24 cellular contexts compared by ENCODE assay signal in the genomic region with DNA sequence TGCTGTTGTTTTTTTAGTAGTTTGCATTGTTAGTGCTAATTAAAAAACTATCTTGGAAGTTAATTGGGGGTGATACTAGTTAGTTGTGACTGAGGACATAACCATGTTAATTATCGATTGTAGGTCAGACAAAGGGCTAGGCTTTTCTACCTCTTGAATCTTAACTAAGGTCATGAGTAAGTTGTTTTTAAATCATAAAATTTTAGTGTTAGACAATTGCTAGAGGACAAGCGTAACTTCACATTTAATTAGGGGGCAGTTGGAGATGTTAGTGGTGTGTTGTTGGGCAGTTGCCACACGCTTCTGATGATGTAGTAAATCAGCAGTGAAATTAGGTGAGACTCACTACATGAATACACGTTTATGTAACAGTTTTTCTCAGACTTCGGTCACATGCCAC.
DNase-seq lines count a peak whose midpoint lies in the region; ATAC-seq and TF ChIP-seq lines count a peak whose summit lies in the region.
"Had no signal": no experiment of that assay in that cellular context is flagged by ENCODE, and none has a peak within 500 bp of the region (broad histone marks: within the 10 kb centered on the region; RNA-seq: fewer than 3 reads in every experiment).

No MANE protein-coding gene starts in this region.

- intact Hi-C loops in mucosa of descending colon (cut with DNase I, micrococcal nuclease): no loop called here

- POLR2A ChIA-PET in HEK293 (lab: Yijun Ruan, JAX): no interaction called here

- peak; percentile 42 for ATAC-seq in mucosa of descending colon
- no peak for ATAC-seq in activated T-cell treated with anti-CD3 and anti-CD28 coated beads, Interleukin-2, amount 50 U/mL, for 4 hours
- ATAC-seq: PC-3, Right ventricle myocardium inferior, SK-N-SH treated with all-trans-retinoic acid at 6 μM for 48 hours had no signal

- no peaks in the 10 kb centered on the region for H3K36me3 ChIP-seq in HEK293 (ENCODE audit: control insufficient read depth in 2 of 2, insufficient read depth in 1 of 2, low read length in 2 of 2)
- no peaks in the 10 kb centered on the region for H3K36me3 ChIP-seq in mucosa of descending colon (ENCODE audit: low read depth)
- H3K36me3 ChIP-seq: BE2C, MG63, SJCRH30 had no signal

- no peaks in the 10 kb centered on the region for H3K27me3 Mint-ChIP-seq in activated T-cell treated with anti-CD3 and anti-CD28 coated beads, Interleukin-2, amount 50 U/mL, for 4 hours (ENCODE audit: low read depth)

- no peaks in the 10 kb centered on the region for H3K36me3 Mint-ChIP-seq in activated T-cell treated with anti-CD3 and anti-CD28 coated beads, Interleukin-2, amount 50 U/mL, for 4 hours (ENCODE audit: insufficient read depth)
- H3K36me3 Mint-ChIP-seq: CD14-positive monocyte had no signal

- H3K4me1 Mint-ChIP-seq in activated T-cell treated with anti-CD3 and anti-CD28 coated beads, Interleukin-2, amount 50 U/mL, for 4 hours (ENCODE audit: low read depth): no peaks in the 10 kb centered on the region
- H3K4me1 Mint-ChIP-seq: CD14-positive monocyte had no signal

- peak; percentile 47 for DNase-seq in NCI-H748 treated with DMSO at 0.1 percent for 48 hours (lab: John Stamatoyannopoulos, UW)
- DNase-seq in mucosa of descending colon: no peak
- peak; percentile 12 for DNase-seq in retinal pigment epithelial cell (ENCODE audit: low read depth)
- no peak for DNase-seq in NCI-H2171 treated with DMSO at 0.1 percent for 48 hours (lab: John Stamatoyannopoulos, UW)
- DNase-seq in activated T-cell treated with anti-CD3 and anti-CD28 coated beads, Interleukin-2, amount 50 U/mL, for 4 hours: no peak
- no peak for DNase-seq in GM19238 (ENCODE audit: insufficient read length, low spot score)
- DNase-seq: BE2C; Calu3; GM23248; H9; HFFc6; IMR-90; KG1; MG63; NCI-H2029; NCI-H2227 treated with DMSO at 0.1 percent for 48 hours; NCI-H526 treated with DMSO at 0.1 percent for 48 hours; NK-92 treated with Interleukin-12 subunit alpha and Interleukin-12 subunit beta, amount 100 ng/mL, for 24 hours; PC-3; SJCRH30 had no signal

- H3K27ac ChIP-seq in HEK293 (ENCODE audit: extremely low read depth, low read depth, low read length): no peak overlapping the region
- H3K27ac ChIP-seq: GM23248, SJCRH30 had no signal

- H3K9me3 Mint-ChIP-seq in activated T-cell treated with anti-CD3 and anti-CD28 coated beads, Interleukin-2, amount 50 U/mL, for 4 hours: peaks cover 7% of the 10 kb centered on the region
- H3K9me3 Mint-ChIP-seq: H9 had no signal

- H3K4me1 ChIP-seq in HEK293 (ENCODE audit: control insufficient read depth, insufficient read depth, low read length): peaks cover 13% of the 10 kb centered on the region
- H3K4me1 ChIP-seq in mucosa of descending colon (ENCODE audit: low read depth): no peaks in the 10 kb centered on the region

- TF ChIP-seq CTCF in HEK293 (tag by site-specific recombination; IDR thresholded peaks at IDR 0.05) (no peak), mucosa of descending colon (IDR thresholded peaks at IDR 0.05) (no peak), retinal pigment epithelial cell (conservative IDR thresholded peaks at IDR 0.05; ENCODE audit: low read depth, low read length) (no peak)

- no peak overlapping the region for H3K4me3 ChIP-seq in HEK293 (ENCODE audit: low read depth, low read length)
- H3K4me3 ChIP-seq in mucosa of descending colon: no peak overlapping the region
- no peak overlapping the region for H3K4me3 ChIP-seq in retinal pigment epithelial cell (ENCODE audit: low read length)
- H3K4me3 ChIP-seq: GM23248, MG63, SJCRH30 had no signal

- CTCF ChIA-PET in HEK293 (lab: Yijun Ruan, JAX): no interaction called here

- H3K4me3 Mint-ChIP-seq in activated T-cell treated with anti-CD3 and anti-CD28 coated beads, Interleukin-2, amount 50 U/mL, for 4 hours: no peak overlapping the region
- H3K4me3 Mint-ChIP-seq: CD14-positive monocyte, H9, HFFc6 had no signal

- H3K9me3 ChIP-seq in HEK293 (ENCODE audit: control insufficient read depth, insufficient read depth, low read depth, low read length): no peaks in the 10 kb centered on the region
- H3K9me3 ChIP-seq in mucosa of descending colon: no peaks in the 10 kb centered on the region
- H3K9me3 ChIP-seq: BE2C, MG63, SJCRH30 had no signal

TF ChIP-seq in HEK293, 187 proteins besides CTCF, POLR2A, EP300 and RAD21 (continues in another document):
- 0 out of 2 replicates have a peak, but pooled peaks have one; percentile 16 for TF ChIP-seq GLIS2 (tag by site-specific recombination; IDR thresholded peaks at IDR 0.05)
- TF ChIP-seq KLF8 (tag by site-specific recombination; IDR thresholded peaks at IDR 0.05): peak; percentile 72
- TF ChIP-seq MYNN (tag by site-specific recombination; IDR thresholded peaks at IDR 0.05; ENCODE audit: borderline replicate concordance): no peak
- TF ChIP-seq, protein P1, sequence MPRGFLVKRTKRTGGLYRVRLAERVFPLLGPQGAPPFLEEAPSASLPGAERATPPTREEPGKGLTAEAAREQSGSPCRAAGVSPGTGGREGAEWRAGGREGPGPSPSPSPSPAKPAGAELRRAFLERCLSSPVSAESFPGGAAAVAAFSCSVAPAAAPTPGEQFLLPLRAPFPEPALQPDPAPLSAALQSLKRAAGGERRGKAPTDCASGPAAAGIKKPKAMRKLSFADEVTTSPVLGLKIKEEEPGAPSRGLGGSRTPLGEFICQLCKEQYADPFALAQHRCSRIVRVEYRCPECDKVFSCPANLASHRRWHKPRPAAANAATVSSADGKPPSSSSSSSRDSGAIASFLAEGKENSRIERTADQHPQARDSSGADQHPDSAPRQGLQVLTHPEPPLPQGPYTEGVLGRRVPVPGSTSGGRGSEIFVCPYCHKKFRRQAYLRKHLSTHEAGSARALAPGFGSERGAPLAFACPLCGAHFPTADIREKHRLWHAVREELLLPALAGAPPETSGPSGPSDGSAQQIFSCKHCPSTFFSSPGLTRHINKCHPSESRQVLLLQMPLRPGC (tag by site-specific recombination; IDR thresholded peaks at IDR 0.05): 0 out of 2 replicates have a peak, but pooled peaks have one; percentile 44
- peak; percentile 10 for TF ChIP-seq SETDB1 (IDR thresholded peaks at IDR 0.05; ENCODE audit: insufficient read length, low read length)
- no peak for TF ChIP-seq ZNF292 (tag by site-specific recombination; IDR thresholded peaks at IDR 0.05; ENCODE audit: borderline replicate concordance, low read depth)
- no peak for TF ChIP-seq MZF1 (tag by site-specific recombination; IDR thresholded peaks at IDR 0.05; ENCODE audit: borderline replicate concordance)
- peak; percentile 35; the same call in 1 of the 2 replicates for TF ChIP-seq ZNF394 (tag by site-specific recombination; IDR thresholded peaks at IDR 0.05; ENCODE audit: borderline replicate concordance)
- peak; percentile 69 for TF ChIP-seq ZNF639 (tag by site-specific recombination; IDR thresholded peaks at IDR 0.05)
- TF ChIP-seq SP7 (tag by site-specific recombination; IDR thresholded peaks at IDR 0.05): peak; percentile 96
- TF ChIP-seq OSR2 (tag by site-specific recombination; IDR thresholded peaks at IDR 0.05): peak; percentile 89
- 0 out of 2 replicates have a peak, but pooled peaks have one; percentile 15 for TF ChIP-seq TCF7L2 (IDR thresholded peaks at IDR 0.05; ENCODE audit: borderline replicate concordance, low read depth, low read length)
- peak; percentile 96 for TF ChIP-seq WT1 (tag by site-specific recombination; IDR thresholded peaks at IDR 0.05)
- TF ChIP-seq KLF1 (tag by site-specific recombination; IDR thresholded peaks at IDR 0.05): no peak
- TF ChIP-seq TSHZ1 (tag by site-specific recombination; IDR thresholded peaks at IDR 0.05; ENCODE audit: borderline replicate concordance): peak; percentile 53; the same call in 1 of the 2 replicates
- TF ChIP-seq ZXDB (tag by site-specific recombination; IDR thresholded peaks at IDR 0.05): peak; percentile 23; the same call in 1 of the 2 replicates
- TF ChIP-seq ZSCAN23 (tag by site-specific recombination; IDR thresholded peaks at IDR 0.05): peak; percentile 72; the same call in 1 of the 2 replicates

Comparison
In these comparisons a context has a peak if more than half of its experiments do, and no peak if none do; other contexts are left out.
1. DNase-seq: peak in NCI-H748 treated with DMSO at 0.1 percent for 48 hours (single experiment) and retinal pigment epithelial cell (single experiment); none in mucosa of descending colon (0 of 3), NCI-H2171 treated with DMSO at 0.1 percent for 48 hours (single experiment), activated T-cell treated with anti-CD3 and anti-CD28 coated beads, Interleukin-2, amount 50 U/mL, for 4 hours (single experiment) and GM19238 (single experiment).